Comparison of ENCODE assay signal across 13 cellular contexts in the genomic region with DNA sequence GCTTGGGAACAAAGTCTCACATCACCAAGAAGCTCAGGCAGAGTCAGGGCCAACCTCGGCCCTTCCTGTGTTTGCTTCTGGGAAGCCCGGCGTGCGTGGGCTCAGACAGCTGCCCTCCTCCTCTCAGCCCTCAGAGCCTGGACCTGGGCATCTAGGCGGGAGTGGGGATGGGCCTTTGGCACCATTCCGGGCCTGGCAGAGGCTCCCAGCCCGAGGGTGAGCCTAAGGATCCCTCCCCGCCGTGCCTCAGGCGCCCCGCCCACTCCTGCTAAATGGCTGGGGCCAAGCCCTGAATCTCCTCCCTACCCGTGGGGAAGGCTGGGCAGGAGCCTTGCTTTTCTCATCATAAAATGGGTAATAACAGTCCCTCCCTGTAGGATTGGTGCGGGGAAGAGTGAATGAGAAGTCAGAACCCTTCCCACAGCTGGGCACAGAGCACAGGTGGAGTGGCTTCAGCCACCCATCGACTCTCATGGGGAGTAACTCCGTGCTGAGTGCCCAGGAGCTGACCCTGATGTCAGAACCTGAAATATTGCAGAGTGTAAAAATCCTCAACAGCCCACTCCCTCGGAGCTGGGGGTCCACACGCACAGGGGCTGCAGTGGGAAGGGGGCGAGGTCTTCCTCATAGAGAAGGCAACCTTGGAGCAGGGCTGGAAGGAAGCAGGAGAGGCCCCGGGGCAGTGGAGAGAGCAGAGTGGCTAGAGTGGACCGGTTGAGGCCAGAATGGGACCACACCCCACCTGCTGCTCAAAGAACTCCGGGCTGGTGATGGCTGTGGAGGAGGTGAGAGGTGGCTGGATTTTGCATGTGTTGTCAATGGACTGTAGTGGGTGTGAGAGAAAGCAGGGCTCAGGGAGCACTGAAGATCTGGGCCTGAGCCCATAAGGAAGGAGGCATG. TPM values are rescaled to one million over a fixed set of nuclear protein-coding genes. Genes with fewer than 3 reads are reported as not detected.
A peak's percentile ranks its signal among the peaks of the same experiment; 100 is the strongest.
DNase-seq lines count a peak whose midpoint lies in the region; ATAC-seq, FAIRE-seq and TF ChIP-seq lines count a peak whose summit lies in the region.
"Had no signal": no experiment of that assay in that cellular context is flagged by ENCODE, and none has a peak within 500 bp of the region (broad histone marks: within the 10 kb centered on the region; RNA-seq: fewer than 3 reads in every experiment).

No MANE protein-coding gene starts in this region.

- FAIRE-seq in H54 (lab: Jason Lieb, UNC), result no peak
- FAIRE-seq: A204.1 had no signal

- TF ChIP-seq POLR2A in H54 (IDR thresholded peaks at IDR 0.05; ENCODE audit: low read depth, low read length), result no peak

- no peak overlapping the region for H3K4me3 Mint-ChIP-seq in T-helper 1 cell treated with Interleukin-12 subunit alpha and Interleukin-12 subunit beta and Interleukin-4 antibody, amounts not matched to agents 30 μg/mL and 1 μg/mL, for 36 hours
- H3K4me3 Mint-ChIP-seq in activated T-helper 17 cell treated with anti-CD3 and anti-CD28 coated beads, Interleukin-2, amount 50 U/mL, for 72 hours, result peak overlapping the region; percentile 68
- H3K4me3 Mint-ChIP-seq in stimulated activated effector memory CD8-positive, alpha-beta T cell treated with anti-CD3 and anti-CD28 coated beads, Interleukin-12 subunit alpha, Interleukin-12 subunit beta, amount 100 ng/mL, for 72 hours, result peak overlapping the region; percentile 61

- no peak for DNase-seq in T-helper 1 cell
- peak; percentile 95 for DNase-seq in left colon
- no peak for DNase-seq in stimulated activated effector memory CD8-positive, alpha-beta T cell treated with anti-CD3 and anti-CD28 coated beads, Interleukin-12 subunit alpha, Interleukin-12 subunit beta, amount 100 ng/mL, for 72 hours (ENCODE audit: low spot score in 2 of 2)
- DNase-seq in NK-92 (lab: John Stamatoyannopoulos, UW; ENCODE audit: unreplicated experiment), result no peak
- no peak for DNase-seq in posterior vena cava (ENCODE audit: low spot score)
- no peak for DNase-seq in H54 (ENCODE audit: insufficient read length, low spot score)
- DNase-seq: aorta, NCI-H1436 treated with DMSO at 0.1 percent for 48 hours, NCI-H526 treated with DMSO at 0.1 percent for 48 hours, tibial artery had no signal

- no peaks in the 10 kb centered on the region for H3K27me3 Mint-ChIP-seq in T-helper 1 cell treated with Interleukin-12 subunit alpha and Interleukin-12 subunit beta and Interleukin-4 antibody, amounts not matched to agents 30 μg/mL and 1 μg/mL, for 36 hours (ENCODE audit: low read depth)
- no peaks in the 10 kb centered on the region for H3K27me3 Mint-ChIP-seq in activated T-helper 17 cell treated with anti-CD3 and anti-CD28 coated beads, Interleukin-2, amount 50 U/mL, for 72 hours

- H3K36me3 Mint-ChIP-seq in T-helper 1 cell treated with Interleukin-12 subunit alpha and Interleukin-12 subunit beta and Interleukin-4 antibody, amounts not matched to agents 30 μg/mL and 1 μg/mL, for 36 hours (ENCODE audit: low read depth), result peaks cover 10% of the 10 kb centered on the region
- no peaks in the 10 kb centered on the region for H3K36me3 Mint-ChIP-seq in activated T-helper 17 cell treated with anti-CD3 and anti-CD28 coated beads, Interleukin-2, amount 50 U/mL, for 72 hours (ENCODE audit: low read depth)
- H3K36me3 Mint-ChIP-seq in stimulated activated effector memory CD8-positive, alpha-beta T cell treated with anti-CD3 and anti-CD28 coated beads, Interleukin-12 subunit alpha, Interleukin-12 subunit beta, amount 100 ng/mL, for 72 hours, result peaks cover 4% of the 10 kb centered on the region

- peaks cover 9% of the 10 kb centered on the region for H3K9me3 Mint-ChIP-seq in T-helper 1 cell treated with Interleukin-12 subunit alpha and Interleukin-12 subunit beta and Interleukin-4 antibody, amounts not matched to agents 30 μg/mL and 1 μg/mL, for 36 hours
- H3K9me3 Mint-ChIP-seq in activated T-helper 17 cell treated with anti-CD3 and anti-CD28 coated beads, Interleukin-2, amount 50 U/mL, for 72 hours, result no peaks in the 10 kb centered on the region
- peaks cover 7% of the 10 kb centered on the region for H3K9me3 Mint-ChIP-seq in stimulated activated effector memory CD8-positive, alpha-beta T cell treated with anti-CD3 and anti-CD28 coated beads, Interleukin-12 subunit alpha, Interleukin-12 subunit beta, amount 100 ng/mL, for 72 hours

- peak overlapping the region; percentile 28 for H3K27ac Mint-ChIP-seq in T-helper 1 cell treated with Interleukin-12 subunit alpha and Interleukin-12 subunit beta and Interleukin-4 antibody, amounts not matched to agents 30 μg/mL and 1 μg/mL, for 36 hours
- no peak overlapping the region for H3K27ac Mint-ChIP-seq in activated T-helper 17 cell treated with anti-CD3 and anti-CD28 coated beads, Interleukin-2, amount 50 U/mL, for 72 hours
- peak overlapping the region; percentile 24 for H3K27ac Mint-ChIP-seq in stimulated activated effector memory CD8-positive, alpha-beta T cell treated with anti-CD3 and anti-CD28 coated beads, Interleukin-12 subunit alpha, Interleukin-12 subunit beta, amount 100 ng/mL, for 72 hours

- intact Hi-C loops in left colon (cut with DNase I, micrococcal nuclease) (no loop called here), posterior vena cava (cut with DNase I) (no loop called here)

- no peak for ATAC-seq in activated T-helper 17 cell treated with anti-CD3 and anti-CD28 coated beads, Interleukin-2, amount 50 U/mL, for 72 hours (replicated peaks)
- ATAC-seq in left colon, result peak; percentile 67
- no peak for ATAC-seq in stimulated activated effector memory CD8-positive, alpha-beta T cell treated with anti-CD3 and anti-CD28 coated beads, Interleukin-12 subunit alpha, Interleukin-12 subunit beta, amount 100 ng/mL, for 72 hours

- H3K4me1 Mint-ChIP-seq in T-helper 1 cell treated with Interleukin-12 subunit alpha and Interleukin-12 subunit beta and Interleukin-4 antibody, amounts not matched to agents 30 μg/mL and 1 μg/mL, for 36 hours (ENCODE audit: low read depth), result peaks cover 25% of the 10 kb centered on the region
- peaks cover 9% of the 10 kb centered on the region for H3K4me1 Mint-ChIP-seq in activated T-helper 17 cell treated with anti-CD3 and anti-CD28 coated beads, Interleukin-2, amount 50 U/mL, for 72 hours
- peaks cover 30% of the 10 kb centered on the region for H3K4me1 Mint-ChIP-seq in stimulated activated effector memory CD8-positive, alpha-beta T cell treated with anti-CD3 and anti-CD28 coated beads, Interleukin-12 subunit alpha, Interleukin-12 subunit beta, amount 100 ng/mL, for 72 hours

RNA-seq across cellular contexts. Expression of gene CDKN1C, which starts 18.8 kb away (rescaled TPM):
- total RNA-seq in activated T-helper 17 cell treated with anti-CD3 and anti-CD28 coated beads, Interleukin-2, amount 50 U/mL, for 72 hours, result 10 to 100 TPM in 1 of 2 donors, under 1 TPM in 1; 0.58 to 34.8 TPM
- 10 to 100 TPM in 1 of 2 donors, 1 to 10 TPM in 1; 5.8 to 10.6 TPM for total RNA-seq in left colon
- total RNA-seq in posterior vena cava, result 10 to 100 TPM; 23.6 to 58.8 TPM

RNA-seq across cellular contexts. Expression of gene PHLDA2, which starts 24.8 kb away (rescaled TPM):
- total RNA-seq in activated T-helper 17 cell treated with anti-CD3 and anti-CD28 coated beads, Interleukin-2, amount 50 U/mL, for 72 hours, result 1 to 10 TPM; 5.6 to 9.1 TPM
- total RNA-seq in left colon (10 to 100 TPM; 29.9 to 36.7 TPM), posterior vena cava (1 to 10 TPM; 4.6 to 8.1 TPM)

Comparison
In these comparisons a context has a peak if more than half of its experiments do, and no peak if none do; other contexts are left out.
1. DNase-seq: peak in left colon (2 of 2); none in T-helper 1 cell (0 of 5), stimulated activated effector memory CD8-positive, alpha-beta T cell treated with anti-CD3 and anti-CD28 coated beads, Interleukin-12 subunit alpha, Interleukin-12 subunit beta, amount 100 ng/mL, for 72 hours (0 of 2), NK-92 (single experiment), posterior vena cava (single experiment) and H54 (single experiment).